Comparison of ENCODE assay signal across 10 cellular contexts in genomic region chr11:103202048-103202651, GRCh38.
A peak's percentile ranks its signal among the peaks of the same experiment; 100 is the strongest.
DNase-seq lines count a peak whose midpoint lies in the region; ATAC-seq and TF ChIP-seq lines count a peak whose summit lies in the region.
"Had no signal": no experiment of that assay in that cellular context is flagged by ENCODE, and none has a peak within 500 bp of the region (broad histone marks: within the 10 kb centered on the region; RNA-seq: fewer than 3 reads in every experiment).

No MANE protein-coding gene starts in this region.

- H3K36me3 Mint-ChIP-seq in T-helper 2 cell treated with Interferon-gamma antibody and Interleukin-4, amounts not matched to agents 5 μg/mL and 100 μg/mL, for 36 hours (ENCODE audit: low read depth), result no peaks in the 10 kb centered on the region

- TF ChIP-seq EP300 in gastroesophageal sphincter (IDR thresholded peaks at IDR 0.05), result no peak

- DNase-seq in AG09319 (ENCODE audit: extremely low read depth, low read depth), result peak; percentile 14
- peak; percentile 58 for DNase-seq in SK-MEL-5 (ENCODE audit: low read depth, low spot score)
- no peak for DNase-seq in T-helper 2 cell treated with Interferon-gamma antibody and Interleukin-4, amounts not matched to agents 5 μg/mL and 100 μg/mL, for 36 hours (ENCODE audit: low spot score)
- no peak for DNase-seq in activated CD4-positive, alpha-beta T cell treated with anti-CD3 and anti-CD28 coated beads, Interleukin-2, amount 50 U/mL, for 4 hours
- no peak for DNase-seq in head of caudate nucleus
- DNase-seq in HK-2 (ENCODE audit: unreplicated experiment), result no peak

- intact Hi-C loops in head of caudate nucleus (cut with DNase I), result no loop called here

- H3K27me3 Mint-ChIP-seq in T-helper 2 cell treated with Interferon-gamma antibody and Interleukin-4, amounts not matched to agents 5 μg/mL and 100 μg/mL, for 36 hours (ENCODE audit: low read depth), result no peaks in the 10 kb centered on the region

- H3K9me3 Mint-ChIP-seq in T-helper 2 cell treated with Interferon-gamma antibody and Interleukin-4, amounts not matched to agents 5 μg/mL and 100 μg/mL, for 36 hours, result no peaks in the 10 kb centered on the region

- H3K4me1 Mint-ChIP-seq in T-helper 2 cell treated with Interferon-gamma antibody and Interleukin-4, amounts not matched to agents 5 μg/mL and 100 μg/mL, for 36 hours (ENCODE audit: low read depth), result no peaks in the 10 kb centered on the region

- no peak overlapping the region for H3K4me3 ChIP-seq in HEK293 (ENCODE audit: low read depth, low read length)
- no peak overlapping the region for H3K4me3 ChIP-seq in gastroesophageal sphincter
- H3K4me3 ChIP-seq: HAP-1 had no signal

- 35 to 66% methylated on average over 3 of the region's 3 CpGs for WGBS in gastroesophageal sphincter (ENCODE audit: low coverage in 1 of 2), 2 donors

- no peaks in the 10 kb centered on the region for H3K27me3 ChIP-seq in gastroesophageal sphincter

- ATAC-seq in gastroesophageal sphincter, result no peak

- H3K4me1 ChIP-seq in HEK293 (ENCODE audit: control insufficient read depth, insufficient read depth, low read length) (no peaks in the 10 kb centered on the region), gastroesophageal sphincter (no peaks in the 10 kb centered on the region)
- H3K4me1 ChIP-seq: HAP-1 had no signal

- H3K27ac ChIP-seq in HEK293 (ENCODE audit: extremely low read depth, low read depth, low read length) (no peak overlapping the region), gastroesophageal sphincter (no peak overlapping the region)
- H3K27ac ChIP-seq: epithelial cell of prostate had no signal

- H3K9me3 ChIP-seq in HEK293 (ENCODE audit: control insufficient read depth, insufficient read depth, low read depth, low read length), result no peaks in the 10 kb centered on the region
- H3K9me3 ChIP-seq in gastroesophageal sphincter, result no peaks in the 10 kb centered on the region
- H3K9me3 ChIP-seq: HAP-1 had no signal

- H3K4me3 Mint-ChIP-seq in T-helper 2 cell treated with Interferon-gamma antibody and Interleukin-4, amounts not matched to agents 5 μg/mL and 100 μg/mL, for 36 hours, result no peak overlapping the region

- no peak overlapping the region for H3K27ac Mint-ChIP-seq in T-helper 2 cell treated with Interferon-gamma antibody and Interleukin-4, amounts not matched to agents 5 μg/mL and 100 μg/mL, for 36 hours

- TF ChIP-seq POLR2A in gastroesophageal sphincter (IDR thresholded peaks at IDR 0.05), result no peak

- POLR2A ChIA-PET in HEK293 (lab: Yijun Ruan, JAX), result no interaction called here

- in situ Hi-C loops in SK-MEL-5 (cut with HindIII; ENCODE audit: low pct_unique_long_range_greater_than_20kb, low sequenced_read_pairs), result no loop called here

- CTCF ChIA-PET in HEK293 (lab: Yijun Ruan, JAX), result interaction anchor here (0.6 to 1.8 kb wide), 17 partner anchors 9 to 1268 kb away, joined by 3 to 7 read pairs (median 3); no protein-coding TSS in a partner anchor

- H3K36me3 ChIP-seq in HEK293 (ENCODE audit: control insufficient read depth in 2 of 2, insufficient read depth in 1 of 2, low read length in 2 of 2), result peaks cover 0 to 38% of the 10 kb centered on the region in 2 experiments; a peak in 1 of 3 replicates
- peaks cover 0 to 64% of the 10 kb centered on the region in 2 donors for H3K36me3 ChIP-seq in gastroesophageal sphincter

- TF ChIP-seq CTCF in AG09319 (IDR thresholded peaks at IDR 0.05; ENCODE audit: low read depth, low read length) (peak; percentile 69), HEK293 (tag by site-specific recombination; IDR thresholded peaks at IDR 0.05) (no peak), gastroesophageal sphincter (IDR thresholded peaks at IDR 0.05) (peak; percentile 8 to 47 (median 32))

TF ChIP-seq in HEK293, 187 proteins besides CTCF, POLR2A, EP300 and RAD21:
- TF ChIP-seq ZNF768 (tag by site-specific recombination; IDR thresholded peaks at IDR 0.05) (no peak), ZNF362 (tag by site-specific recombination; IDR thresholded peaks at IDR 0.05) (0 out of 2 replicates have a peak, but pooled peaks have one; percentile 39), PRDM1 (tag by site-specific recombination; IDR thresholded peaks at IDR 0.05) (no peak), ZBTB8A (tag by site-specific recombination; IDR thresholded peaks at IDR 0.05) (no peak), ZNF654 (tag by site-specific recombination; IDR thresholded peaks at IDR 0.05; ENCODE audit: low read depth) (peak; percentile 56), ZNF433 (tag by site-specific recombination; IDR thresholded peaks at IDR 0.05; ENCODE audit: low read depth) (no peak)

Comparison
In these comparisons a context has a peak if more than half of its experiments do, and no peak if none do; other contexts are left out.
1. DNase-seq: peak in AG09319 (single experiment) and SK-MEL-5 (single experiment); none in T-helper 2 cell treated with Interferon-gamma antibody and Interleukin-4, amounts not matched to agents 5 μg/mL and 100 μg/mL, for 36 hours (single experiment), activated CD4-positive, alpha-beta T cell treated with anti-CD3 and anti-CD28 coated beads, Interleukin-2, amount 50 U/mL, for 4 hours (0 of 2), head of caudate nucleus (0 of 42) and HK-2 (single experiment).